ENCODE assay signal across 8 cellular contexts in the genomic region with DNA sequence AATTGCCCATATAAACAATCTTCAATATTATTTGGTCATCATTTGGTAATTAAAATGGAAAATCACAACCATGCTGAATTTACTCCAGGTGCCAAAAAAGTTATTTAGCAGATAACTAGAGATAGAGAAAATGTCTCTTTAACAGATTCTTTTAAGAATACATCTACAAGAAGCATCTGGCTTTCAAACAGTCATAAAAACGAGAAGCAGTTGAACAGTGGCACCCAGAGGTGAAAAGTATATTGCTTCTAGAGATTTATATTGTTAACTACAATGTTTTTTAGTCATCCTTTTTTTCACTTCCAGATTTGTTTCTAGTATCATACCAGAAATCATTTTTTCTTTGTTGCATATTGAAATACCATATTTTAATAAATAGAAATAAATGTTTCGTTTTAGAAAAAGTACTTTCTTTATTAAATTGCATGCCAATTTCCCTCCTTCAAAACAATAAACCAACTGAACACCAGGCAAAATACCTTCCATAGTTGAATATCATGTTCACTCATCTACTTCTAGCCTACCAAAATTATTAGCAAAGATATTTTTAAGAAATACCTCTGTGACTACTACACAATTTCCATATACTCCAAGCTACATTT.
A peak's percentile ranks its signal among the peaks of the same experiment; 100 is the strongest.
DNase-seq lines count a peak whose midpoint lies in the region; ATAC-seq, FAIRE-seq and TF ChIP-seq lines count a peak whose summit lies in the region.

No MANE protein-coding gene starts in this region.

- 3% methylated on average over 2 of the region's 2 CpGs for WGBS in tibial nerve, 2 donors

- H3K9me3 ChIP-seq in astrocyte (ENCODE audit: insufficient read depth, low read depth, low read length) (no peaks in the 10 kb centered on the region), tibial nerve (no peaks in the 10 kb centered on the region)

- H3K4me3 Mint-ChIP-seq in astrocyte (ENCODE audit: unreplicated experiment) = no peak overlapping the region

- TF ChIP-seq POLR2A in tibial nerve (IDR thresholded peaks at IDR 0.05) = no peak

- no peak for FAIRE-seq in astrocyte (lab: Jason Lieb, UNC)
- FAIRE-seq in islet of Langerhans (lab: Jason Lieb, UNC) = peak; percentile 99

- DNase-seq in AML-193 (lab: John Stamatoyannopoulos, UW) (peak; percentile 64 to 80), NCI-H345 (lab: John Stamatoyannopoulos, UW) (peak; percentile 62), astrocyte (ENCODE audit: low read depth) (peak; percentile 41), tibial nerve (ENCODE audit: low spot score in 2 of 2) (peak in 1 of 2 donors; percentile 40), ecto neural progenitor cell (ENCODE audit: low spot score) (no peak)

- no peaks in the 10 kb centered on the region for H3K9me3 Mint-ChIP-seq in astrocyte (ENCODE audit: unreplicated experiment)

- no peak overlapping the region for H3K4me2 ChIP-seq in astrocyte (ENCODE audit: low read length)

- H3K4me1 Mint-ChIP-seq in astrocyte (ENCODE audit: low read depth, unreplicated experiment) = peaks cover 2% of the 10 kb centered on the region

- H3K36me3 ChIP-seq in astrocyte (ENCODE audit: insufficient read depth, low read length) = no peaks in the 10 kb centered on the region
- no peaks in the 10 kb centered on the region for H3K36me3 ChIP-seq in tibial nerve

- TF ChIP-seq EP300 in tibial nerve (IDR thresholded peaks at IDR 0.05) = no peak

- peaks cover 9% of the 10 kb centered on the region for H3K27me3 Mint-ChIP-seq in astrocyte (ENCODE audit: low read depth, unreplicated experiment)

- H3K36me3 Mint-ChIP-seq in astrocyte (ENCODE audit: low read depth, unreplicated experiment) = no peaks in the 10 kb centered on the region

- TF ChIP-seq CTCF in GM12874 (IDR thresholded peaks at IDR 0.05; ENCODE audit: insufficient read depth, low read depth, low read length) = peak; percentile 26; the same call in 1 of the 2 replicates
- peak; percentile 60 for TF ChIP-seq CTCF in astrocyte (IDR thresholded peaks at IDR 0.05; ENCODE audit: insufficient read depth, low read depth, low read length)
- peak; percentile 50 to 62 (median 54) for TF ChIP-seq CTCF in tibial nerve (IDR thresholded peaks at IDR 0.05)

- peak; percentile 44 for ATAC-seq in HG03108 (IDR thresholded peaks at IDR 0.05; ENCODE audit: unreplicated experiment)

- H3K27me3 ChIP-seq in astrocyte (ENCODE audit: insufficient read depth, low read length) = peaks cover 33% of the 10 kb centered on the region
- peaks cover 0 to 14% of the 10 kb centered on the region in 2 donors for H3K27me3 ChIP-seq in tibial nerve

- H3K27ac Mint-ChIP-seq in astrocyte (ENCODE audit: unreplicated experiment) = no peak overlapping the region

- no peak overlapping the region for H3K9ac ChIP-seq in astrocyte (ENCODE audit: low read length)

- H2AFZ ChIP-seq in astrocyte (ENCODE audit: low read depth, low read length) = no peak overlapping the region

- H3K4me3 ChIP-seq in astrocyte (ENCODE audit: insufficient read depth, low read depth, low read length) (no peak overlapping the region), tibial nerve (no peak overlapping the region)

- no peak overlapping the region for H3K27ac ChIP-seq in astrocyte (ENCODE audit: low read depth, low read length)
- H3K27ac ChIP-seq in tibial nerve = no peak overlapping the region

- H4K20me1 ChIP-seq in astrocyte (ENCODE audit: insufficient read depth, low read length) = no peaks in the 10 kb centered on the region

- H3K4me1 ChIP-seq in astrocyte (ENCODE audit: insufficient read depth, low read length) (peaks cover 6% of the 10 kb centered on the region), tibial nerve (peaks cover 0 to 21% (median 0%) of the 10 kb centered on the region in 4 donors)

- no peaks in the 10 kb centered on the region for H3K79me2 ChIP-seq in astrocyte (ENCODE audit: insufficient read depth, low read length)
